In the genomic region with DNA sequence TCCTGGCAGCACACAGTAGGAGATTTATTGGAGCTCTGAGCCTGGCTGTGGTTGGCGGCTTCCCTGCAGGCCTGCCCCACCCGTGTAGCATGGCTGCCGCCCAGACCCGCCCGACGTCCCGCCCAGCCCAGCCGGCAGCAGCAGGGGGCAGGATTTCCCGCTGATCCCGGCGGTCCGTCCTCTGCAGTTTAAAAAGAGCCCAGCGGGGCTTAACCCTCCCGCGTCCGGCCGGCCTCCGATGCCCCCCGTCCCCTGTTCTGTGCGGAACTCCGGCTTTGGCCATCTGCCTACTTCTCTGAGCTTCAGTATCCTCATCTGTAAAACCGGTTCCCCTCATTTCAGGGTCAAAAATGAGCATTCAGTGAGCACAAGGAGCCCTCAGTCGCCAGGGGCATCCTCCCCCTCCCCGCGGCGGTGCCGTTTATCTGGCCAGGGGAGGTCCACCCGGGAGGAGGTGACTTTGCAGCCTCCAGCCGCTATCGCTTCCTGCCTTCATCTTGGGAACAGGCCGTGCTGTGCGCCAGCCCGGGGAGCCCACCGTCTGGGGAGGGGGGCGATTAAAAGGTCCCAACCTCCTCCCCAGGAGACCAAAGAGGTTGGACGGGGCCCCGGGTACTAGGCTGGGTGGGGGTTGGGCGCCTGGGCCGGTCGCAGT, we compare ENCODE assay signal across 8 cellular contexts. TPM values are rescaled to one million over a fixed set of nuclear protein-coding genes. Genes with fewer than 3 reads are reported as not detected.
DNase-seq lines count a peak whose midpoint lies in the region; ATAC-seq and TF ChIP-seq lines count a peak whose summit lies in the region.

Gene GAS2L1 (plus strand): TSS at position 476 of the 655 bp plus-strand sequence. CDS start 1,456 bp downstream, outside the sequence.

- H3K4me1 Mint-ChIP-seq in CD8-positive, alpha-beta memory T cell = peaks cover 10 to 35% (median 12%) of the 10 kb centered on the region in 3 donors

- H3K4me3 ChIP-seq in CD8-positive, alpha-beta memory T cell (ENCODE audit: low read length) = peak within 1 kb of the TSS; percentile 56
- H3K4me3 ChIP-seq in HFF-Myc (replicated peaks; ENCODE audit: low read depth, low read length) = peak within 1 kb of the TSS; percentile 76
- peak within 1 kb of the TSS; percentile 75 for H3K4me3 ChIP-seq in PC-9
- H3K4me3 ChIP-seq in adipocyte (ENCODE audit: low read length) = peak within 1 kb of the TSS; percentile 95
- H3K4me3 ChIP-seq in neutrophil (ENCODE audit: low read depth in 1 of 2, low read length in 1 of 2) = peak within 1 kb of the TSS; percentile 15 to 35

- ATAC-seq in GM19467 (IDR thresholded peaks at IDR 0.05; ENCODE audit: unreplicated experiment) (no peak), HG02885 (IDR thresholded peaks at IDR 0.05; ENCODE audit: poor library complexity, unreplicated experiment) (no peak)

- peak within 1 kb of the TSS; percentile 79 to 88 (median 82) for H3K4me3 Mint-ChIP-seq in CD8-positive, alpha-beta memory T cell

- POLR2A ChIA-PET in CD8-positive, alpha-beta memory T cell (lab: Charles Lee) = no interaction called here
- POLR2A ChIA-PET in PC-9 (lab: Charles Lee; ENCODE audit: unreplicated experiment) = interaction anchor here (0.5 kb wide), 1 partner anchor 107 kb away, joined by 5 read pairs; no protein-coding TSS in a partner anchor

- no peaks in the 10 kb centered on the region for H3K9me3 ChIP-seq in CD8-positive, alpha-beta memory T cell (ENCODE audit: low read length)
- H3K9me3 ChIP-seq in PC-9 (ENCODE audit: insufficient read depth, low read depth) (no peaks in the 10 kb centered on the region), adipocyte (ENCODE audit: control insufficient read depth, low read length) (no peaks in the 10 kb centered on the region), neutrophil (no peaks in the 10 kb centered on the region)

- no TSS peak for BruUV-seq in PC-9 (replicated peaks; lab: Mats Ljungman, UMichigan)

- peaks cover 6% of the 10 kb centered on the region; the same call in 1 of the 2 replicates for H4K20me1 ChIP-seq in PC-9 (ENCODE audit: insufficient read depth)

- H3K27me3 Mint-ChIP-seq in CD8-positive, alpha-beta memory T cell = peaks cover 9 to 20% of the 10 kb centered on the region in 2 donors

- H3K36me3 Mint-ChIP-seq in CD8-positive, alpha-beta memory T cell = peaks cover 0 to 3% (median 2%) of the 10 kb centered on the region in 3 donors

- TF ChIP-seq CTCF in HFF-Myc (IDR thresholded peaks at IDR 0.05; ENCODE audit: low read depth, low read length, missing control alignments) (peak; percentile 57), PC-9 (conservative IDR thresholded peaks at IDR 0.05) (peak; percentile 57), neutrophil (IDR thresholded peaks at IDR 0.05) (no peak)

- peak within 1 kb of the TSS in 2 of 8 donors; percentile 34 to 76 for H3K27ac Mint-ChIP-seq in CD8-positive, alpha-beta memory T cell

- intact Hi-C loops in PC-9 (cut with micrococcal nuclease; ENCODE audit: unreplicated experiment) = loop anchor here (2.0 to 10.0 kb wide), 2 partner anchors 38 to 78 kb away; partner anchors contain the start of gene AP1B1
- intact Hi-C loops in head of caudate nucleus (cut with DNase I) = loop anchor here (5.0 kb wide), 1 partner anchor 39 kb away; the partner anchor contains the start of genes EWSR1 and RHBDD3

- peak in 4 of 5 donors; percentile 15 to 24 (median 20) for DNase-seq in CD8-positive, alpha-beta memory T cell
- peak; percentile 33 for DNase-seq in HFF-Myc (ENCODE audit: extremely low read depth, low read depth)
- DNase-seq in PC-9 = peak; percentile 66 to 78
- peak; percentile 94 for DNase-seq in adipocyte (ENCODE audit: low read depth)
- DNase-seq in head of caudate nucleus = peak; percentile 56 to 91 (median 80)

- H3K9ac ChIP-seq in adipocyte (ENCODE audit: low read length) = peak within 1 kb of the TSS; percentile 91

- CTCF ChIA-PET in CD8-positive, alpha-beta memory T cell (lab: Charles Lee) = no interaction called here
- CTCF ChIA-PET in PC-9 (lab: Charles Lee) = no interaction called here

- peak within 1 kb of the TSS; percentile 24 for H3K27ac ChIP-seq in CD8-positive, alpha-beta memory T cell (ENCODE audit: low read depth, low read length)
- no peak within 1 kb of the TSS for H3K27ac ChIP-seq in PC-9
- no peak within 1 kb of the TSS for H3K27ac ChIP-seq in neutrophil

- H3K27me3 ChIP-seq in CD8-positive, alpha-beta memory T cell (ENCODE audit: insufficient read depth, low read length, poor library complexity, severe bottlenecking) = peaks cover 8% of the 10 kb centered on the region
- H3K27me3 ChIP-seq in PC-9 (ENCODE audit: insufficient read depth, low read depth) (no peaks in the 10 kb centered on the region), adipocyte (replicated peaks; ENCODE audit: control insufficient read depth, insufficient read depth, low read length) (no peaks in the 10 kb centered on the region), neutrophil (peaks cover 73% of the 10 kb centered on the region)

- peak within 1 kb of the TSS; percentile 88 for H3K4me2 ChIP-seq in PC-9

- 0 out of 2 replicates have a peak, but pooled peaks cover 7% of the 10 kb centered on the region for H3K79me2 ChIP-seq in PC-9 (ENCODE audit: low read depth)

- no peaks in the 10 kb centered on the region for H3K9me3 Mint-ChIP-seq in CD8-positive, alpha-beta memory T cell

- H3K36me3 ChIP-seq in CD8-positive, alpha-beta memory T cell (ENCODE audit: insufficient read depth, low read length) = no peaks in the 10 kb centered on the region
- no peaks in the 10 kb centered on the region for H3K36me3 ChIP-seq in PC-9 (ENCODE audit: low read depth)
- H3K36me3 ChIP-seq in adipocyte (ENCODE audit: control insufficient read depth, insufficient read depth, low read length, severe bottlenecking) = no peaks in the 10 kb centered on the region
- peaks cover 10% of the 10 kb centered on the region for H3K36me3 ChIP-seq in neutrophil

- peaks cover 3% of the 10 kb centered on the region for H3K4me1 ChIP-seq in CD8-positive, alpha-beta memory T cell (ENCODE audit: insufficient read depth, low read length)
- H3K4me1 ChIP-seq in PC-9 (replicated peaks; ENCODE audit: insufficient read depth) (peaks cover 26% of the 10 kb centered on the region), adipocyte (ENCODE audit: control insufficient read depth, insufficient read depth, low read length) (peaks cover 34% of the 10 kb centered on the region), neutrophil (ENCODE audit: control insufficient read depth in 1 of 2, insufficient read depth in 1 of 2, low read depth in 1 of 2, low read length in 1 of 2) (peaks cover 6 to 14% of the 10 kb centered on the region in 2 experiments)

- peaks cover 42% of the 10 kb centered on the region for H3F3A ChIP-seq in PC-9 (ENCODE audit: insufficient read depth, low read depth)

- no peaks in the 10 kb centered on the region for H3K9me2 ChIP-seq in PC-9 (ENCODE audit: insufficient read depth)

- H2AFZ ChIP-seq in PC-9 = peak within 1 kb of the TSS; percentile 99

RNA-seq across cellular contexts. Expression of gene GAS2L1, which starts in this region (rescaled TPM):
- total RNA-seq in CD8-positive, alpha-beta memory T cell = under 1 TPM; 0.61 to 0.71 TPM
- polyA plus RNA-seq in CD8-positive, alpha-beta memory T cell = 0.58 TPM
- 15.2 and 16.6 TPM in 2 replicates for total RNA-seq in PC-9 (2021)

Comparison
In these comparisons a context has a peak if more than half of its experiments do, and no peak if none do; other contexts are left out.
1. Peak in DNase-seq, H3K4me3 ChIP-seq and H3K27ac ChIP-seq in CD8-positive, alpha-beta memory T cell; RNA of the gene not detected or under 1 TPM.
2. DNase-seq: peak in every context shown above with its lines; median percentile 94 in adipocyte; 80 in head of caudate nucleus; 72 in PC-9; 33 in HFF-Myc; 20 in CD8-positive, alpha-beta memory T cell.
3. H3K4me3 ChIP-seq: peak in every context shown above with its lines; median percentile 95 in adipocyte; 76 in HFF-Myc; 75 in PC-9; 56 in CD8-positive, alpha-beta memory T cell; 25 in neutrophil.